9 cellular contexts compared by ENCODE assay signal in the genomic region with DNA sequence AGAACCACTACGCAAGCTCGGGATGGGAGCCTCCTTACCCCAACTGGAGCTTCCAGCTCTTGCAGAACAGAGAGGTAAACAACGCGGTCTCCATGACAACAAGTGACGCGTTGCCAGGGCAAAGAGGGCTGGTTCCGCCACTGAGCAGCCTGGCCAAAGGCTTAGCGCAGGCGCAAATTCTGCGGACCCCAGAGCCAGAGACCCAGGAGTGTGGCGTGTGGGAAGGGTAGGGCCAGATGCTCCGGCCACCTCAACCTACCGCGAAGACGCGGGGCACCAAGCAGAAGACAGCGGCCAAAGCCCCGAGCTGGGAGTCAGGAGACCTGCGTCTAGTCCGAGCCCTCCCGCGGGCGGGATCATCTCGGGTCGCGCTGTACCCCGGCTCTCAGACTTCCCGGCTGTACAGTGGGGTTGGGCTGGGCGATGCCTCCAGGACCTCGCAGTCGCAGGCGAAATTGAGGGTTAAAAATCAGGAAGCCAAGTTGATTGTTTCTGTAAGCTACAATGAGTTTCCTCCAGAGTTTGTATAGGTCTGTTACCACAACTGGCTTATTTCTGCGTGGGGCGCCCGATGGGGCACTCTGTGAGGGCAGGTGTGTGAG. TPM values are rescaled to one million over a fixed set of nuclear protein-coding genes. Genes with fewer than 3 reads are reported as not detected.
DNase-seq lines count a peak whose midpoint lies in the region; ATAC-seq, FAIRE-seq and TF ChIP-seq lines count a peak whose summit lies in the region.
"Had no signal": no experiment of that assay in that cellular context is flagged by ENCODE, and none has a peak within 500 bp of the region (broad histone marks: within the 10 kb centered on the region; RNA-seq: fewer than 3 reads in every experiment).

A gene (minus strand): TSS at position 68 of the 602 bp plus-strand sequence. CDS start 1,353 bp downstream, outside the sequence.

- peak; percentile 95 for ATAC-seq in naive thymus-derived CD4-positive, alpha-beta T cell
- no peak for ATAC-seq in GM19452 (IDR thresholded peaks at IDR 0.05; ENCODE audit: unreplicated experiment)

- peak within 1 kb of the TSS; percentile 71 for H3K4me3 Mint-ChIP-seq in activated T-helper 1 cell treated with anti-CD3 and anti-CD28 coated beads, Interleukin-12 subunit alpha, Interleukin-12 subunit beta, Interleukin-2, Interleukin-4 antibody, amounts not matched to agents 30 ng/mL and 10 ng/mL and 1 ng/mL, durations not matched to agents 14 hours and 24 hours and 36 hours
- H3K4me3 Mint-ChIP-seq in naive thymus-derived CD4-positive, alpha-beta T cell: peak within 1 kb of the TSS; percentile 73 to 91 (median 85)

- peaks cover 59% of the 10 kb centered on the region for H3K27me3 Mint-ChIP-seq in activated T-helper 1 cell treated with anti-CD3 and anti-CD28 coated beads, Interleukin-12 subunit alpha, Interleukin-12 subunit beta, Interleukin-2, Interleukin-4 antibody, amounts not matched to agents 30 ng/mL and 10 ng/mL and 1 ng/mL, durations not matched to agents 14 hours and 24 hours and 36 hours (ENCODE audit: insufficient read depth)
- peaks cover 48 to 73% (median 58%) of the 10 kb centered on the region in 5 donors for H3K27me3 Mint-ChIP-seq in naive thymus-derived CD4-positive, alpha-beta T cell

- H3K27ac Mint-ChIP-seq in activated T-helper 1 cell treated with anti-CD3 and anti-CD28 coated beads, Interleukin-12 subunit alpha, Interleukin-12 subunit beta, Interleukin-2, Interleukin-4 antibody, amounts not matched to agents 30 ng/mL and 10 ng/mL and 1 ng/mL, durations not matched to agents 14 hours and 24 hours and 36 hours: peak within 1 kb of the TSS; percentile 23
- H3K27ac Mint-ChIP-seq in naive thymus-derived CD4-positive, alpha-beta T cell: peak within 1 kb of the TSS in 6 of 9 donors; percentile 62 to 94 (median 80)

- peaks cover 9% of the 10 kb centered on the region for H3K4me1 Mint-ChIP-seq in activated T-helper 1 cell treated with anti-CD3 and anti-CD28 coated beads, Interleukin-12 subunit alpha, Interleukin-12 subunit beta, Interleukin-2, Interleukin-4 antibody, amounts not matched to agents 30 ng/mL and 10 ng/mL and 1 ng/mL, durations not matched to agents 14 hours and 24 hours and 36 hours (ENCODE audit: low read depth)
- H3K4me1 Mint-ChIP-seq in naive thymus-derived CD4-positive, alpha-beta T cell: peaks cover 7 to 20% (median 14%) of the 10 kb centered on the region in 7 donors

- H3K9me3 ChIP-seq in naive thymus-derived CD4-positive, alpha-beta T cell (ENCODE audit: control insufficient read depth in 2 of 3, low read length in 3 of 3): no peaks in the 10 kb centered on the region

- no peaks in the 10 kb centered on the region for H3K36me3 ChIP-seq in naive thymus-derived CD4-positive, alpha-beta T cell (ENCODE audit: control insufficient read depth in 2 of 3, insufficient read depth in 3 of 3, low read length in 3 of 3)

- H3K4me3 ChIP-seq in fibroblast of the aortic adventitia (ENCODE audit: low read depth, low read length): peak within 1 kb of the TSS; percentile 47
- H3K4me3 ChIP-seq in naive thymus-derived CD4-positive, alpha-beta T cell (ENCODE audit: low read length): peak within 1 kb of the TSS; percentile 30

- no peak within 1 kb of the TSS for H3K27ac ChIP-seq in naive thymus-derived CD4-positive, alpha-beta T cell (ENCODE audit: low read depth, low read length)

- DNase-seq in GM12891 (ENCODE audit: insufficient read length, low spot score) (peak; percentile 68), NCI-H69 (lab: John Stamatoyannopoulos, UW) (peak; percentile 66), fibroblast of the aortic adventitia (ENCODE audit: low read depth) (peak; percentile 51), NCI-H524 treated with DMSO at 0.1 percent for 48 hours (lab: John Stamatoyannopoulos, UW) (no peak)
- peak; percentile 66 for DNase-seq in activated T-helper 1 cell treated with anti-CD3 and anti-CD28 coated beads, Interleukin-12 subunit alpha, Interleukin-12 subunit beta, Interleukin-2, Interleukin-4 antibody, amounts not matched to agents 30 ng/mL and 10 ng/mL and 1 ng/mL, durations not matched to agents 14 hours and 24 hours and 36 hours (ENCODE audit: low spot score)
- peak; percentile 53 to 82 (median 68) for DNase-seq in naive thymus-derived CD4-positive, alpha-beta T cell
- DNase-seq in stimulated activated CD8-positive, alpha-beta memory T cell treated with anti-CD3 and anti-CD28 coated beads, Interleukin-7, amount 100 ng/mL, for 24 hours (ENCODE audit: low read depth): peak; percentile 34

- no peak for TF ChIP-seq CTCF in fibroblast of the aortic adventitia (IDR thresholded peaks at IDR 0.05; ENCODE audit: insufficient read depth, low read length)

- intact Hi-C loops in activated T-helper 1 cell treated with anti-CD3 and anti-CD28 coated beads, Interleukin-12 subunit alpha, Interleukin-12 subunit beta, Interleukin-2, Interleukin-4 antibody, amounts not matched to agents 30 ng/mL and 10 ng/mL and 1 ng/mL, durations not matched to agents 14 hours and 24 hours and 36 hours (cut with micrococcal nuclease): loop anchor here (5.0 kb wide), 1 partner anchor 179 kb away; a partner anchor contains a TSS
- intact Hi-C loops in naive thymus-derived CD4-positive, alpha-beta T cell (cut with micrococcal nuclease): loop anchor here in 1 of 2 donors (1.0 kb wide), 1 partner anchor 30 kb away; no protein-coding TSS in a partner anchor

- POLR2A ChIA-PET in naive thymus-derived CD4-positive, alpha-beta T cell (lab: Charles Lee): interaction anchor here (0.6 kb wide), 1 partner anchor 59 kb away, joined by 3 read pairs; no protein-coding TSS in a partner anchor

- peaks cover 22% of the 10 kb centered on the region in 2 donors for H3K27me3 ChIP-seq in naive thymus-derived CD4-positive, alpha-beta T cell (ENCODE audit: control insufficient read depth in 2 of 2, insufficient read depth in 2 of 2, low read length in 2 of 2)

- CTCF ChIA-PET in naive thymus-derived CD4-positive, alpha-beta T cell (lab: Charles Lee): no interaction called here

- FAIRE-seq in GM12891 (lab: Jason Lieb, UNC): peak; percentile 94

- no peaks in the 10 kb centered on the region for H3K36me3 Mint-ChIP-seq in activated T-helper 1 cell treated with anti-CD3 and anti-CD28 coated beads, Interleukin-12 subunit alpha, Interleukin-12 subunit beta, Interleukin-2, Interleukin-4 antibody, amounts not matched to agents 30 ng/mL and 10 ng/mL and 1 ng/mL, durations not matched to agents 14 hours and 24 hours and 36 hours (ENCODE audit: low read depth)
- no peaks in the 10 kb centered on the region for H3K36me3 Mint-ChIP-seq in naive thymus-derived CD4-positive, alpha-beta T cell

- no peaks in the 10 kb centered on the region for H3K4me1 ChIP-seq in naive thymus-derived CD4-positive, alpha-beta T cell (ENCODE audit: control insufficient read depth in 2 of 2, insufficient read depth in 2 of 2, low read length in 2 of 2)

- no peaks in the 10 kb centered on the region for H3K9me3 Mint-ChIP-seq in activated T-helper 1 cell treated with anti-CD3 and anti-CD28 coated beads, Interleukin-12 subunit alpha, Interleukin-12 subunit beta, Interleukin-2, Interleukin-4 antibody, amounts not matched to agents 30 ng/mL and 10 ng/mL and 1 ng/mL, durations not matched to agents 14 hours and 24 hours and 36 hours
- H3K9me3 Mint-ChIP-seq in naive thymus-derived CD4-positive, alpha-beta T cell: no peaks in the 10 kb centered on the region

- TF ChIP-seq POLR2A in GM12891 (IDR thresholded peaks at IDR 0.05; ENCODE audit: low read depth, low read length): no peak

TF ChIP-seq in GM12891, 5 proteins besides CTCF, POLR2A, EP300 and RAD21:
- no peak for TF ChIP-seq SPI1 (IDR thresholded peaks at IDR 0.05; ENCODE audit: low read depth, low read length)
- TF ChIP-seq TAF1 (IDR thresholded peaks at IDR 0.05; ENCODE audit: low read depth, low read length): no peak
- no peak for TF ChIP-seq POU2F2 (IDR thresholded peaks at IDR 0.05; ENCODE audit: low read depth, low read length)
- no peak for TF ChIP-seq POLR2AphosphoS5 (IDR thresholded peaks at IDR 0.05; ENCODE audit: low read depth, low read length)
- peak; percentile 10 for TF ChIP-seq PAX5 (IDR thresholded peaks at IDR 0.05; ENCODE audit: insufficient read depth, low read length, severe bottlenecking)

RNA-seq across cellular contexts. Expression of the gene that starts here (rescaled TPM):
- polyA plus RNA-seq in GM12891 (2012; ENCODE audit: low read depth, missing spikeins): not detected
- total RNA-seq in activated T-helper 1 cell treated with anti-CD3 and anti-CD28 coated beads, Interleukin-12 subunit alpha, Interleukin-12 subunit beta, Interleukin-2, Interleukin-4 antibody, amounts not matched to agents 30 ng/mL and 10 ng/mL and 1 ng/mL, durations not matched to agents 14 hours and 24 hours and 36 hours: not detected in 2 replicates
- total RNA-seq in fibroblast of the aortic adventitia (ENCODE audit: low replicate concordance): not detected in 2 replicates
- not detected for total RNA-seq in naive thymus-derived CD4-positive, alpha-beta T cell
- polyA plus RNA-seq in naive thymus-derived CD4-positive, alpha-beta T cell: not detected
- total RNA-seq: activated CD8-positive, alpha-beta memory T cell treated with anti-CD3 and anti-CD28 coated beads for 36 hours had no signal

Comparison
In these comparisons a context has a peak if more than half of its experiments do, and no peak if none do; other contexts are left out.
1. Peak in DNase-seq in activated T-helper 1 cell treated with anti-CD3 and anti-CD28 coated beads, Interleukin-12 subunit alpha, Interleukin-12 subunit beta, Interleukin-2, Interleukin-4 antibody, amounts not matched to agents 30 ng/mL and 10 ng/mL and 1 ng/mL, durations not matched to agents 14 hours and 24 hours and 36 hours; RNA of the gene not detected or under 1 TPM.
2. Peak in DNase-seq and H3K4me3 ChIP-seq in fibroblast of the aortic adventitia; RNA of the gene not detected or under 1 TPM.
3. Peak in DNase-seq, ATAC-seq and H3K4me3 ChIP-seq in naive thymus-derived CD4-positive, alpha-beta T cell; RNA of the gene not detected or under 1 TPM.